Comparison of ENCODE assay signal across 1 cellular context in the genomic region with DNA sequence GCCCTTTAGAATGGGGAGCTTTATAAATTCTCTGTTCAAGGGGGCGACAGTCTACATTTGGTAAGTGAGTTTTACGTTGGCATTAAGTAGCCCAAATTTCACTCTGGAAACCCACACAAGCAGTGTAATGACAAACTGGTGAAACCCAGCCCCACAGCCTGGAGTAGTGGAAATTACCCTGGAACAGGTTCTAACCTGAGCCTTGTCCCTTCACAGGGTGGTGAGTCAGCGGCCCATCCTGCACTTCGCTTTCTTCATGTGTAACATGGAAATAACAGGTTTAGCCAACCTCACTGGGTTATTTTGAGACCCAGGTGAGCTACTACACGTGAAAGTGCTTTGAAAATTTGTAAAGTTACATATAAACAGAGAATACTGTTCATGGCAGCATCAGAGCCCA.
TF ChIP-seq lines count a peak whose summit lies in the region.

No MANE protein-coding gene starts in this region.

TF ChIP-seq in IMR-90, 13 proteins besides CTCF, POLR2A, EP300 and RAD21 (continued from another document):
- TF ChIP-seq MAFK (IDR thresholded peaks at IDR 0.05; ENCODE audit: low read depth, low read length) (no peak), USF2 (IDR thresholded peaks at IDR 0.05; ENCODE audit: low read depth, low read length) (no peak), CHD1 (IDR thresholded peaks at IDR 0.05; ENCODE audit: low read depth, low read length) (no peak), RFX5 (IDR thresholded peaks at IDR 0.05; ENCODE audit: low read depth, low read length) (no peak), MXI1 (IDR thresholded peaks at IDR 0.05; ENCODE audit: borderline replicate concordance, low read depth, low read length) (no peak)
- TF ChIP-seq, protein P1, sequence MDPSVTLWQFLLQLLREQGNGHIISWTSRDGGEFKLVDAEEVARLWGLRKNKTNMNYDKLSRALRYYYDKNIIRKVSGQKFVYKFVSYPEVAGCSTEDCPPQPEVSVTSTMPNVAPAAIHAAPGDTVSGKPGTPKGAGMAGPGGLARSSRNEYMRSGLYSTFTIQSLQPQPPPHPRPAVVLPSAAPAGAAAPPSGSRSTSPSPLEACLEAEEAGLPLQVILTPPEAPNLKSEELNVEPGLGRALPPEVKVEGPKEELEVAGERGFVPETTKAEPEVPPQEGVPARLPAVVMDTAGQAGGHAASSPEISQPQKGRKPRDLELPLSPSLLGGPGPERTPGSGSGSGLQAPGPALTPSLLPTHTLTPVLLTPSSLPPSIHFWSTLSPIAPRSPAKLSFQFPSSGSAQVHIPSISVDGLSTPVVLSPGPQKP (IDR thresholded peaks at IDR 0.05; ENCODE audit: borderline replicate concordance, low read depth, low read length), result no peak
TF ChIP-seq in IMR-90: peak in this region for 0.
